ENCODE assay signal across 1 cellular context in the genomic region with DNA sequence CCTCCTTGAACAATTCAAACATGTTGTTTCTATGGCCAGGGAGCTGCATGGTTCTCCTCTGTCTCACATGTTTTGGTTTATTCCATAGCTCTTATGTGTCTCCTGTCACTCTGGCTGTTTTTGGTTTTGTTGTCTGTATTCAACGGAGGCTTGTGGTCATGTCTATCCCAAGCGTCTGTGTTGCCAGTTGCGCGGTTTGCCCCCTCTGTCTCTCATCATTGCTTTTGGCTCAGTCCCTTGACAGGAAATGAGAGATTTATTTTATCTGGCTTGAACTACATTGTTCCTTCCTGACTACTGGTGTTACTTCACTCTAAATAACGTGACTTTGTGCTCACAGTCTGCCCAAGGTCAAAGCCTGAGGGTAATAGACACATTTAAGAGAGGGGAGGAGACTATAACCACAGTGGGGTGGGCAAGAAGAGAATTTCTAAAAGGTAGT.
TF ChIP-seq lines count a peak whose summit lies in the region.

No MANE protein-coding gene starts in this region.

TF ChIP-seq in HepG2, 621 proteins besides CTCF, POLR2A, EP300 and RAD21 (continued from another document and continues in another):
- TF ChIP-seq FOXA3 (CRISPR knock-in tag; IDR thresholded peaks at IDR 0.05) (peak; percentile 57), HOXA5 (CRISPR knock-in tag; IDR thresholded peaks at IDR 0.05) (no peak), ISL2 (CRISPR knock-in tag; IDR thresholded peaks at IDR 0.05) (0 out of 2 replicates have a peak, but pooled peaks have one; percentile 39), ASH2L (IDR thresholded peaks at IDR 0.05; ENCODE audit: insufficient read length, low read depth, low read length) (peak; percentile 42), NFYC (CRISPR knock-in tag; IDR thresholded peaks at IDR 0.05) (no peak), SOX6 (IDR thresholded peaks at IDR 0.05) (no peak), SOX6 (CRISPR knock-in tag; IDR thresholded peaks at IDR 0.05) (peak; percentile 93), TGIF2 (CRISPR knock-in tag; IDR thresholded peaks at IDR 0.05) (0 out of 2 replicates have a peak, but pooled peaks have one; percentile 35), ZMYM4 (CRISPR knock-in tag; IDR thresholded peaks at IDR 0.05) (peak; percentile 74; the same call in 1 of the 2 replicates), DNMT1 (CRISPR knock-in tag; IDR thresholded peaks at IDR 0.05) (no peak), PHF21A (CRISPR knock-in tag; IDR thresholded peaks at IDR 0.05) (peak; percentile 71; the same call in 1 of the 2 replicates), SNAPC2 (CRISPR knock-in tag; IDR thresholded peaks at IDR 0.05) (no peak), GFI1 (CRISPR knock-in tag; IDR thresholded peaks at IDR 0.05; ENCODE audit: borderline replicate concordance) (peak; percentile 94), FOSL1 (CRISPR knock-in tag; IDR thresholded peaks at IDR 0.05; ENCODE audit: borderline replicate concordance) (no peak), CEBPB (IDR thresholded peaks at IDR 0.05; ENCODE audit: borderline replicate concordance, low read depth, low read length) (no peak), TBX2 (CRISPR knock-in tag; IDR thresholded peaks at IDR 0.05; ENCODE audit: borderline replicate concordance) (peak; percentile 77; the same call in 1 of the 2 replicates), ZNF335 (CRISPR knock-in tag; IDR thresholded peaks at IDR 0.05) (no peak), POLR2AphosphoS2 (IDR thresholded peaks at IDR 0.05; ENCODE audit: low read depth, low read length) (no peak), ZNF264 (CRISPR knock-in tag; IDR thresholded peaks at IDR 0.05) (no peak), POGZ (CRISPR knock-in tag; IDR thresholded peaks at IDR 0.05) (peak; percentile 77), ATF1 (CRISPR knock-in tag; IDR thresholded peaks at IDR 0.05) (peak; percentile 40; the same call in 1 of the 2 replicates), CEBPG (CRISPR knock-in tag; IDR thresholded peaks at IDR 0.05) (peak; percentile 69), BCL6 (CRISPR knock-in tag; IDR thresholded peaks at IDR 0.05) (peak; percentile 62; the same call in 1 of the 2 replicates), NCOA2 (CRISPR knock-in tag; IDR thresholded peaks at IDR 0.05) (peak; percentile 84), SUZ12 (IDR thresholded peaks at IDR 0.05; ENCODE audit: low read depth, low read length) (no peak), CREM (IDR thresholded peaks at IDR 0.05) (peak; percentile 51; the same call in 1 of the 2 replicates), CREM (CRISPR knock-in tag; IDR thresholded peaks at IDR 0.05) (no peak), SP5 (CRISPR knock-in tag; IDR thresholded peaks at IDR 0.05; ENCODE audit: borderline replicate concordance, low read depth) (peak; percentile 78), ARID2 (CRISPR knock-in tag; IDR thresholded peaks at IDR 0.05; ENCODE audit: borderline replicate concordance) (no peak), CC2D1A (CRISPR knock-in tag; IDR thresholded peaks at IDR 0.05) (no peak), ZFP36 (IDR thresholded peaks at IDR 0.05; ENCODE audit: borderline replicate concordance, low read depth, low read length, partially characterized antibody) (no peak), ZFX (CRISPR knock-in tag; IDR thresholded peaks at IDR 0.05; ENCODE audit: low read depth) (no peak), ZNF282 (IDR thresholded peaks at IDR 0.05; ENCODE audit: partially characterized antibody) (no peak), SALL2 (CRISPR knock-in tag; IDR thresholded peaks at IDR 0.05) (no peak), SMYD3 (CRISPR knock-in tag; IDR thresholded peaks at IDR 0.05) (no peak), HDAC1 (CRISPR knock-in tag; IDR thresholded peaks at IDR 0.05) (no peak), FLYWCH1 (CRISPR knock-in tag; IDR thresholded peaks at IDR 0.05) (no peak), BRCA1 (CRISPR knock-in tag; IDR thresholded peaks at IDR 0.05) (no peak), TRIM24 (CRISPR knock-in tag; IDR thresholded peaks at IDR 0.05) (no peak), ZNF17 (CRISPR knock-in tag; IDR thresholded peaks at IDR 0.05) (no peak), GPN1 (CRISPR knock-in tag; IDR thresholded peaks at IDR 0.05; ENCODE audit: borderline replicate concordance) (no peak)
- TF ChIP-seq, protein P1, sequence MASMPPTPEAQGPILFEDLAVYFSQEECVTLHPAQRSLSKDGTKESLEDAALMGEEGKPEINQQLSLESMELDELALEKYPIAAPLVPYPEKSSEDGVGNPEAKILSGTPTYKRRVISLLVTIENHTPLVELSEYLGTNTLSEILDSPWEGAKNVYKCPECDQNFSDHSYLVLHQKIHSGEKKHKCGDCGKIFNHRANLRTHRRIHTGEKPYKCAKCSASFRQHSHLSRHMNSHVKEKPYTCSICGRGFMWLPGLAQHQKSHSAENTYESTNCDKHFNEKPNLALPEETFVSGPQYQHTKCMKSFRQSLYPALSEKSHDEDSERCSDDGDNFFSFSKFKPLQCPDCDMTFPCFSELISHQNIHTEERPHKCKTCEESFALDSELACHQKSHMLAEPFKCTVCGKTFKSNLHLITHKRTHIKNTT (CRISPR knock-in tag; IDR thresholded peaks at IDR 0.05), result no peak
- TF ChIP-seq, protein P2, sequence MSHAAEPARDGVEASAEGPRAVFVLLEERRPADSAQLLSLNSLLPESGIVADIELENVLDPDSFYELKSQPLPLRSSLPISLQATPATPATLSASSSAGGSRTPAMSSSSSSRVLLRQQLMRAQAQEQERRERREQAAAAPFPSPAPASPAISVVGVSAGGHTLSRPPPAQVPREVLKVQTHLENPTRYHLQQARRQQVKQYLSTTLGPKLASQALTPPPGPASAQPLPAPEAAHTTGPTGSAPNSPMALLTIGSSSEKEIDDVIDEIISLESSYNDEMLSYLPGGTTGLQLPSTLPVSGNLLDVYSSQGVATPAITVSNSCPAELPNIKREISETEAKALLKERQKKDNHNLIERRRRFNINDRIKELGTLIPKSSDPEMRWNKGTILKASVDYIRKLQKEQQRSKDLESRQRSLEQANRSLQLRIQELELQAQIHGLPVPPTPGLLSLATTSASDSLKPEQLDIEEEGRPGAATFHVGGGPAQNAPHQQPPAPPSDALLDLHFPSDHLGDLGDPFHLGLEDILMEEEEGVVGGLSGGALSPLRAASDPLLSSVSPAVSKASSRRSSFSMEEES (CRISPR knock-in tag; IDR thresholded peaks at IDR 0.05), result peak; percentile 87
- TF ChIP-seq, protein P3, sequence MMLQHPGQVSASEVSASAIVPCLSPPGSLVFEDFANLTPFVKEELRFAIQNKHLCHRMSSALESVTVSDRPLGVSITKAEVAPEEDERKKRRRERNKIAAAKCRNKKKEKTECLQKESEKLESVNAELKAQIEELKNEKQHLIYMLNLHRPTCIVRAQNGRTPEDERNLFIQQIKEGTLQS (CRISPR knock-in tag; IDR thresholded peaks at IDR 0.05), result no peak
- TF ChIP-seq, protein P4, sequence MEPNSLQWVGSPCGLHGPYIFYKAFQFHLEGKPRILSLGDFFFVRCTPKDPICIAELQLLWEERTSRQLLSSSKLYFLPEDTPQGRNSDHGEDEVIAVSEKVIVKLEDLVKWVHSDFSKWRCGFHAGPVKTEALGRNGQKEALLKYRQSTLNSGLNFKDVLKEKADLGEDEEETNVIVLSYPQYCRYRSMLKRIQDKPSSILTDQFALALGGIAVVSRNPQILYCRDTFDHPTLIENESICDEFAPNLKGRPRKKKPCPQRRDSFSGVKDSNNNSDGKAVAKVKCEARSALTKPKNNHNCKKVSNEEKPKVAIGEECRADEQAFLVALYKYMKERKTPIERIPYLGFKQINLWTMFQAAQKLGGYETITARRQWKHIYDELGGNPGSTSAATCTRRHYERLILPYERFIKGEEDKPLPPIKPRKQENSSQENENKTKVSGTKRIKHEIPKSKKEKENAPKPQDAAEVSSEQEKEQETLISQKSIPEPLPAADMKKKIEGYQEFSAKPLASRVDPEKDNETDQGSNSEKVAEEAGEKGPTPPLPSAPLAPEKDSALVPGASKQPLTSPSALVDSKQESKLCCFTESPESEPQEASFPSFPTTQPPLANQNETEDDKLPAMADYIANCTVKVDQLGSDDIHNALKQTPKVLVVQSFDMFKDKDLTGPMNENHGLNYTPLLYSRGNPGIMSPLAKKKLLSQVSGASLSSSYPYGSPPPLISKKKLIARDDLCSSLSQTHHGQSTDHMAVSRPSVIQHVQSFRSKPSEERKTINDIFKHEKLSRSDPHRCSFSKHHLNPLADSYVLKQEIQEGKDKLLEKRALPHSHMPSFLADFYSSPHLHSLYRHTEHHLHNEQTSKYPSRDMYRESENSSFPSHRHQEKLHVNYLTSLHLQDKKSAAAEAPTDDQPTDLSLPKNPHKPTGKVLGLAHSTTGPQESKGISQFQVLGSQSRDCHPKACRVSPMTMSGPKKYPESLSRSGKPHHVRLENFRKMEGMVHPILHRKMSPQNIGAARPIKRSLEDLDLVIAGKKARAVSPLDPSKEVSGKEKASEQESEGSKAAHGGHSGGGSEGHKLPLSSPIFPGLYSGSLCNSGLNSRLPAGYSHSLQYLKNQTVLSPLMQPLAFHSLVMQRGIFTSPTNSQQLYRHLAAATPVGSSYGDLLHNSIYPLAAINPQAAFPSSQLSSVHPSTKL (CRISPR knock-in tag; IDR thresholded peaks at IDR 0.05), result peak; percentile 81
- TF ChIP-seq, protein P5, sequence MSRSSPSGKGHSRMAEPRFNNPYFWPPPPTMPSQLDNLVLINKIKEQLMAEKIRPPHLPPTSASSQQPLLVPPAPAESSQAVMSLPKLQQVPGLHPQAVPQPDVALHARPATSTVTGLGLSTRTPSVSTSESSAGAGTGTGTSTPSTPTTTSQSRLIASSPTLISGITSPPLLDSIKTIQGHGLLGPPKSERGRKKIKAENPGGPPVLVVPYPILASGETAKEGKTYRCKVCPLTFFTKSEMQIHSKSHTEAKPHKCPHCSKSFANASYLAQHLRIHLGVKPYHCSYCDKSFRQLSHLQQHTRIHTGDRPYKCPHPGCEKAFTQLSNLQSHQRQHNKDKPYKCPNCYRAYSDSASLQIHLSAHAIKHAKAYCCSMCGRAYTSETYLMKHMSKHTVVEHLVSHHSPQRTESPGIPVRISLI (CRISPR knock-in tag; IDR thresholded peaks at IDR 0.05; ENCODE audit: borderline replicate concordance), result no peak
- TF ChIP-seq, protein P6, sequence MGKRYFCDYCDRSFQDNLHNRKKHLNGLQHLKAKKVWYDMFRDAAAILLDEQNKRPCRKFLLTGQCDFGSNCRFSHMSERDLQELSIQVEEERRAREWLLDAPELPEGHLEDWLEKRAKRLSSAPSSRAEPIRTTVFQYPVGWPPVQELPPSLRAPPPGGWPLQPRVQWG (CRISPR knock-in tag; IDR thresholded peaks at IDR 0.05; ENCODE audit: borderline replicate concordance, low read depth), result no peak
- TF ChIP-seq, protein P7, sequence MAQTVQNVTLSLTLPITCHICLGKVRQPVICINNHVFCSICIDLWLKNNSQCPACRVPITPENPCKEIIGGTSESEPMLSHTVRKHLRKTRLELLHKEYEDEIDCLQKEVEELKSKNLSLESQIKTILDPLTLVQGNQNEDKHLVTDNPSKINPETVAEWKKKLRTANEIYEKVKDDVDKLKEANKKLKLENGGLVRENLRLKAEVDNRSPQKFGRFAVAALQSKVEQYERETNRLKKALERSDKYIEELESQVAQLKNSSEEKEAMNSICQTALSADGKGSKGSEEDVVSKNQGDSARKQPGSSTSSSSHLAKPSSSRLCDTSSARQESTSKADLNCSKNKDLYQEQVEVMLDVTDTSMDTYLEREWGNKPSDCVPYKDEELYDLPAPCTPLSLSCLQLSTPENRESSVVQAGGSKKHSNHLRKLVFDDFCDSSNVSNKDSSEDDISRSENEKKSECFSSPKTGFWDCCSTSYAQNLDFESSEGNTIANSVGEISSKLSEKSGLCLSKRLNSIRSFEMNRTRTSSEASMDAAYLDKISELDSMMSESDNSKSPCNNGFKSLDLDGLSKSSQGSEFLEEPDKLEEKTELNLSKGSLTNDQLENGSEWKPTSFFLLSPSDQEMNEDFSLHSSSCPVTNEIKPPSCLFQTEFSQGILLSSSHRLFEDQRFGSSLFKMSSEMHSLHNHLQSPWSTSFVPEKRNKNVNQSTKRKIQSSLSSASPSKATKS (CRISPR knock-in tag; IDR thresholded peaks at IDR 0.05), result 0 out of 2 replicates have a peak, but pooled peaks have one; percentile 29
- TF ChIP-seq, protein P8, sequence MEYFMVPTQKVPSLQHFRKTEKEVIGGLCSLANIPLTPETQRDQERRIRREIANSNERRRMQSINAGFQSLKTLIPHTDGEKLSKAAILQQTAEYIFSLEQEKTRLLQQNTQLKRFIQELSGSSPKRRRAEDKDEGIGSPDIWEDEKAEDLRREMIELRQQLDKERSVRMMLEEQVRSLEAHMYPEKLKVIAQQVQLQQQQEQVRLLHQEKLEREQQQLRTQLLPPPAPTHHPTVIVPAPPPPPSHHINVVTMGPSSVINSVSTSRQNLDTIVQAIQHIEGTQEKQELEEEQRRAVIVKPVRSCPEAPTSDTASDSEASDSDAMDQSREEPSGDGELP (IDR thresholded peaks at IDR 0.05; ENCODE audit: borderline replicate concordance, low read depth), result no peak
- TF ChIP-seq, protein P9, sequence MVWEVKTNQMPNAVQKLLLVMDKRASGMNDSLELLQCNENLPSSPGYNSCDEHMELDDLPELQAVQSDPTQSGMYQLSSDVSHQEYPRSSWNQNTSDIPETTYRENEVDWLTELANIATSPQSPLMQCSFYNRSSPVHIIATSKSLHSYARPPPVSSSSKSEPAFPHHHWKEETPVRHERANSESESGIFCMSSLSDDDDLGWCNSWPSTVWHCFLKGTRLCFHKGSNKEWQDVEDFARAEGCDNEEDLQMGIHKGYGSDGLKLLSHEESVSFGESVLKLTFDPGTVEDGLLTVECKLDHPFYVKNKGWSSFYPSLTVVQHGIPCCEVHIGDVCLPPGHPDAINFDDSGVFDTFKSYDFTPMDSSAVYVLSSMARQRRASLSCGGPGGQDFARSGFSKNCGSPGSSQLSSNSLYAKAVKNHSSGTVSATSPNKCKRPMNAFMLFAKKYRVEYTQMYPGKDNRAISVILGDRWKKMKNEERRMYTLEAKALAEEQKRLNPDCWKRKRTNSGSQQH (CRISPR knock-in tag; IDR thresholded peaks at IDR 0.05; ENCODE audit: low read depth), result no peak
- TF ChIP-seq, protein P10, sequence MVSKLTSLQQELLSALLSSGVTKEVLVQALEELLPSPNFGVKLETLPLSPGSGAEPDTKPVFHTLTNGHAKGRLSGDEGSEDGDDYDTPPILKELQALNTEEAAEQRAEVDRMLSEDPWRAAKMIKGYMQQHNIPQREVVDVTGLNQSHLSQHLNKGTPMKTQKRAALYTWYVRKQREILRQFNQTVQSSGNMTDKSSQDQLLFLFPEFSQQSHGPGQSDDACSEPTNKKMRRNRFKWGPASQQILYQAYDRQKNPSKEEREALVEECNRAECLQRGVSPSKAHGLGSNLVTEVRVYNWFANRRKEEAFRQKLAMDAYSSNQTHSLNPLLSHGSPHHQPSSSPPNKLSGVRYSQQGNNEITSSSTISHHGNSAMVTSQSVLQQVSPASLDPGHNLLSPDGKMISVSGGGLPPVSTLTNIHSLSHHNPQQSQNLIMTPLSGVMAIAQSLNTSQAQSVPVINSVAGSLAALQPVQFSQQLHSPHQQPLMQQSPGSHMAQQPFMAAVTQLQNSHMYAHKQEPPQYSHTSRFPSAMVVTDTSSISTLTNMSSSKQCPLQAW (CRISPR knock-in tag; IDR thresholded peaks at IDR 0.05), result no peak
- TF ChIP-seq, protein P11, sequence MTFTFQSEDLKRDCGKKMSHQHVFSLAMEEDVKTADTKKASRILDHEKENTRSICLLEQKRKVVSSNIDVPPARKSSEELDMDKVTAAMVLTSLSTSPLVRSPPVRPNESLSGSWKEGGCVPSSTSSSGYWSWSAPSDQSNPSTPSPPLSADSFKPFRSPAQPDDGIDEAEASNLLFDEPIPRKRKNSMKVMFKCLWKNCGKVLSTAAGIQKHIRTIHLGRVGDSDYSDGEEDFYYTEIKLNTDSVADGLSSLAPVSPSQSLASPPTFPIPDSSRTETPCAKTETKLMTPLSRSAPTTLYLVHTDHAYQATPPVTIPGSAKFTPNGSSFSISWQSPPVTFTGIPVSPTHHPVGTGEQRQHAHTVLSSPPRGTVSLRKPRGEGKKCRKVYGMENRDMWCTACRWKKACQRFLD (CRISPR knock-in tag; IDR thresholded peaks at IDR 0.05; ENCODE audit: borderline replicate concordance), result no peak
